Comparison of ENCODE assay signal across 17 cellular contexts in genomic region chr3:50270422-50270831, GRCh38. TPM values are rescaled to one million over a fixed set of nuclear protein-coding genes. Genes with fewer than 3 reads are reported as not detected.
A peak's percentile ranks its signal among the peaks of the same experiment; 100 is the strongest.
DNase-seq lines count a peak whose midpoint lies in the region; ATAC-seq and TF ChIP-seq lines count a peak whose summit lies in the region.
"Had no signal": no experiment of that assay in that cellular context is flagged by ENCODE, and none has a peak within 500 bp of the region (broad histone marks: within the 10 kb centered on the region; RNA-seq: fewer than 3 reads in every experiment).

No MANE protein-coding gene starts in this region.

- whole genome bisulfite sequencing in SK-N-SH (ENCODE audit: low lambda C conversion rate): 70% methylated on average over 7 of the region's 9 CpGs

- no peaks in the 10 kb centered on the region for H3K9me2 ChIP-seq in SK-N-SH

- H4K20me1 ChIP-seq in SK-N-SH (ENCODE audit: insufficient read depth): no peaks in the 10 kb centered on the region

- H3K36me3 ChIP-seq in SK-N-SH (replicated peaks in 1 of 2; ENCODE audit: control insufficient read depth in 1 of 2, insufficient read depth in 2 of 2, low read length in 1 of 2) (no peaks in the 10 kb centered on the region), muscle layer of duodenum (ENCODE audit: control insufficient read depth in 1 of 2, insufficient read depth in 2 of 2, low read length in 2 of 2) (peaks cover 0 to under 1% of the 10 kb centered on the region in 2 donors)
- H3K36me3 ChIP-seq: suprapubic skin had no signal

- CTCF ChIA-PET in SK-N-SH (lab: Yijun Ruan, JAX): interaction anchor here (0.8 to 12.2 kb wide), 7 partner anchors 11 to 158 kb away, joined by 3 to 206 read pairs (median 18); partner anchors contain the start of gene GNAT1

- POLR2A ChIA-PET in SK-N-SH (lab: Yijun Ruan, JAX): no interaction called here

- no peak for TF ChIP-seq CTCF in SK-N-SH (IDR thresholded peaks at IDR 0.05)
- TF ChIP-seq CTCF in type B pancreatic cell (conservative IDR thresholded peaks at IDR 0.05): no peak

- no peak for TF ChIP-seq RAD21 in SK-N-SH (IDR thresholded peaks at IDR 0.05; ENCODE audit: low read length)

- H3K9me3 ChIP-seq in SK-N-SH (no peaks in the 10 kb centered on the region), muscle layer of duodenum (ENCODE audit: control insufficient read depth in 1 of 2, low read length in 2 of 2) (no peaks in the 10 kb centered on the region)
- H3K9me3 ChIP-seq: mucosa of descending colon, suprapubic skin had no signal

- H3F3A ChIP-seq in SK-N-SH (replicated peaks; ENCODE audit: insufficient read depth): peaks cover 18% of the 10 kb centered on the region

- no peak overlapping the region for H3K4me3 ChIP-seq in SK-N-SH (ENCODE audit: low read depth in 2 of 2, low read length in 1 of 2)
- peak overlapping the region; percentile 59 for H3K4me3 ChIP-seq in muscle layer of duodenum (ENCODE audit: low read depth in 1 of 2, low read length in 2 of 2)
- H3K4me3 ChIP-seq: mucosa of descending colon, suprapubic skin had no signal

- no peak for ATAC-seq in SK-N-SH treated with all-trans-retinoic acid at 6 μM for 48 hours
- ATAC-seq: mucosa of descending colon had no signal

- H3K36me3 Mint-ChIP-seq in type B pancreatic cell: peaks cover 9% of the 10 kb centered on the region
- H3K36me3 Mint-ChIP-seq: activated naive CD8-positive, alpha-beta T cell; immature natural killer cell had no signal

- no peak for DNase-seq in SK-N-SH
- DNase-seq in type B pancreatic cell (ENCODE audit: extremely low spot score, unreplicated experiment): no peak
- DNase-seq in HUDEP-2 (lab: John Stamatoyannopoulos, UW; ENCODE audit: unreplicated experiment in 76 of 76): no peak
- DNase-seq in SW 1271 (lab: John Stamatoyannopoulos, UW): no peak
- DNase-seq in activated CD4-positive, alpha-beta T cell treated with anti-CD3 and anti-CD28 coated beads for 48 hours: no peak
- DNase-seq: immature natural killer cell, NCI-H187 treated with DMSO at 0.1 percent for 48 hours, NCI-H69 had no signal

- H3K27ac ChIP-seq in SK-N-SH (ENCODE audit: low read depth in 2 of 2, low read length in 1 of 2) (no peak overlapping the region), cingulate gyrus (ENCODE audit: low read depth, low read length) (peak overlapping the region; percentile 100), muscle layer of duodenum (ENCODE audit: low read length) (peak overlapping the region; percentile 93)
- H3K27ac ChIP-seq: KMS-11, suprapubic skin had no signal

- TF ChIP-seq EP300 in SK-N-SH (IDR thresholded peaks at IDR 0.05; ENCODE audit: borderline replicate concordance in 1 of 2, low read depth in 1 of 2, low read length in 1 of 2): no peak

- H3K79me2 ChIP-seq in SK-N-SH (ENCODE audit: insufficient read depth): no peaks in the 10 kb centered on the region

- H3K9me3 Mint-ChIP-seq in type B pancreatic cell: no peaks in the 10 kb centered on the region
- H3K9me3 Mint-ChIP-seq: immature natural killer cell had no signal

- no peak overlapping the region for H2AFZ ChIP-seq in SK-N-SH (ENCODE audit: low read depth)

- peak overlapping the region; percentile 26 for H3K27ac Mint-ChIP-seq in type B pancreatic cell
- H3K27ac Mint-ChIP-seq: activated naive CD8-positive, alpha-beta T cell; immature natural killer cell had no signal

- H3K4me1 ChIP-seq in SK-N-SH (ENCODE audit: control insufficient read depth in 1 of 2, insufficient read depth in 2 of 2, low read depth in 1 of 2, low read length in 1 of 2) (peaks cover 12 to 26% of the 10 kb centered on the region in 2 experiments; a peak in 2 of 4 replicates), muscle layer of duodenum (ENCODE audit: control insufficient read depth in 1 of 2, insufficient read depth in 2 of 2, low read length in 2 of 2) (peaks cover 25 to 56% of the 10 kb centered on the region in 2 donors)

- H3K27me3 Mint-ChIP-seq in type B pancreatic cell: peaks cover 18% of the 10 kb centered on the region

- H3K4me3 Mint-ChIP-seq in type B pancreatic cell: no peak overlapping the region
- H3K4me3 Mint-ChIP-seq: activated naive CD8-positive, alpha-beta T cell; immature natural killer cell had no signal

- peaks cover 46% of the 10 kb centered on the region for H3K4me1 Mint-ChIP-seq in type B pancreatic cell (ENCODE audit: unreplicated experiment)

- H3K9ac ChIP-seq in SK-N-SH: no peak overlapping the region
- H3K9ac ChIP-seq: KMS-11 had no signal

- peak overlapping the region; percentile 45; the same call in 1 of the 2 replicates for H3K4me2 ChIP-seq in SK-N-SH
- H3K4me2 ChIP-seq: KMS-11 had no signal

- 0 out of 2 replicates have a peak, but pooled peaks cover 12% of the 10 kb centered on the region for H3K27me3 ChIP-seq in SK-N-SH (ENCODE audit: insufficient read depth)
- peaks cover 4% of the 10 kb centered on the region for H3K27me3 ChIP-seq in muscle layer of duodenum (ENCODE audit: low read depth, low read length)

TF ChIP-seq in SK-N-SH, 30 proteins besides CTCF, POLR2A, EP300 and RAD21:
- TF ChIP-seq FOXM1 (IDR thresholded peaks at IDR 0.05; ENCODE audit: low read depth) (no peak), RCOR1 (IDR thresholded peaks at IDR 0.05; ENCODE audit: low read length) (no peak), POLR2AphosphoS5 (IDR thresholded peaks at IDR 0.05; ENCODE audit: low read depth, low read length) (no peak), RXRA (IDR thresholded peaks at IDR 0.05; ENCODE audit: borderline replicate concordance, low read depth) (no peak)

TF ChIP-seq in SK-N-SH treated with all-trans-retinoic acid at 6 μM for 48 hours, 23 proteins besides CTCF, POLR2A, EP300 and RAD21 (continues in another document):
- TF ChIP-seq TOX (CRISPR knock-in tag; IDR thresholded peaks at IDR 0.05; ENCODE audit: borderline replicate concordance) (no peak), ZFP30 (CRISPR knock-in tag; IDR thresholded peaks at IDR 0.05) (no peak), RARB (CRISPR knock-in tag; IDR thresholded peaks at IDR 0.05) (no peak), CREB5 (CRISPR knock-in tag; IDR thresholded peaks at IDR 0.05; ENCODE audit: low read depth) (no peak), CSDC2 (CRISPR knock-in tag; IDR thresholded peaks at IDR 0.05) (no peak), CSRNP3 (CRISPR knock-in tag; IDR thresholded peaks at IDR 0.05) (no peak), ZNF565 (CRISPR knock-in tag; conservative IDR thresholded peaks at IDR 0.05; ENCODE audit: low read depth) (no peak), ARNTL (CRISPR knock-in tag; IDR thresholded peaks at IDR 0.05; ENCODE audit: borderline replicate concordance, low read depth) (no peak), ZNF8 (CRISPR knock-in tag; IDR thresholded peaks at IDR 0.05) (no peak), OSR1 (CRISPR knock-in tag; IDR thresholded peaks at IDR 0.05) (no peak), ESRRG (CRISPR knock-in tag; IDR thresholded peaks at IDR 0.05) (no peak)

RNA-seq across cellular contexts. Expression of gene SEMA3B, which starts 1.5 kb away (rescaled TPM):
- polyA plus RNA-seq in SK-N-SH (2012; rRNA removed): 12.4 and 14.9 TPM in 2 replicates
- 3.4 and 5.3 TPM in 2 replicates for polyA plus RNA-seq in SK-N-SH (2012; cell fraction: cytosol; rRNA removed)
- polyA plus RNA-seq in SK-N-SH (2012; cell fraction: nucleus; rRNA removed): 83.1 and 135 TPM in 2 replicates
- 18.4 and 34.8 TPM in 2 replicates for total RNA-seq in type B pancreatic cell (ENCODE audit: low replicate concordance)
- polyA plus RNA-seq: immature natural killer cell had no signal

RNA-seq across cellular contexts. Expression of gene LSMEM2, which starts 8.5 kb away (rescaled TPM):
- 0.03 TPM in 1 of 2 replicates, not detected in the other for polyA plus RNA-seq in SK-N-SH (2012; rRNA removed)
- not detected in 2 replicates for polyA plus RNA-seq in SK-N-SH (2012; cell fraction: cytosol; rRNA removed)
- polyA plus RNA-seq in SK-N-SH (2012; cell fraction: nucleus; rRNA removed): 0.13 and 0.21 TPM in 2 replicates
- total RNA-seq in type B pancreatic cell (ENCODE audit: low replicate concordance): not detected in 2 replicates
- total RNA-seq: A172, fibroblast of villous mesenchyme had no signal
- polyA plus RNA-seq: immature natural killer cell had no signal

RNA-seq across cellular contexts. Expression of gene IFRD2, which starts 21.8 kb away (rescaled TPM):
- 52.4 and 73.2 TPM in 2 replicates for polyA plus RNA-seq in SK-N-SH (2012; rRNA removed)
- 28.8 and 46.5 TPM in 2 replicates for polyA plus RNA-seq in SK-N-SH (2012; cell fraction: cytosol; rRNA removed)
- polyA plus RNA-seq in SK-N-SH (2012; cell fraction: nucleus; rRNA removed): 222 and 253 TPM in 2 replicates
- 60.9 and 80.5 TPM in 2 replicates for total RNA-seq in type B pancreatic cell (ENCODE audit: low replicate concordance)

RNA-seq across cellular contexts. Expression of gene HYAL3, which starts 28.8 kb away (rescaled TPM):
- polyA plus RNA-seq in SK-N-SH (2012; rRNA removed): 7.8 and 8.4 TPM in 2 replicates
- polyA plus RNA-seq in SK-N-SH (2012; cell fraction: cytosol; rRNA removed): 3.1 and 5.6 TPM in 2 replicates
- polyA plus RNA-seq in SK-N-SH (2012; cell fraction: nucleus; rRNA removed): 8.7 and 10.0 TPM in 2 replicates
- 2.9 and 4.0 TPM in 2 replicates for total RNA-seq in type B pancreatic cell (ENCODE audit: low replicate concordance)

RNA-seq across cellular contexts. Expression of gene NAA80, which starts 28.8 kb away (rescaled TPM):
- polyA plus RNA-seq in SK-N-SH (2012; rRNA removed): 10.4 and 10.5 TPM in 2 replicates
- polyA plus RNA-seq in SK-N-SH (2012; cell fraction: cytosol; rRNA removed): 2.8 and 4.3 TPM in 2 replicates
- 36.1 and 53.0 TPM in 2 replicates for polyA plus RNA-seq in SK-N-SH (2012; cell fraction: nucleus; rRNA removed)
- 12.9 and 13.0 TPM in 2 replicates for total RNA-seq in type B pancreatic cell (ENCODE audit: low replicate concordance)

Comparison
In these comparisons a context has a peak if more than half of its experiments do, and no peak if none do; other contexts are left out.
1. H3K27ac ChIP-seq: peak in cingulate gyrus (single experiment) and muscle layer of duodenum (single experiment); none in SK-N-SH (0 of 2).
2. H3K4me3 ChIP-seq: peak in muscle layer of duodenum (2 of 2); none in SK-N-SH (0 of 2).